In genomic region chr15:73908030-73908821, GRCh38 we compare ENCODE assay signal across 7 cellular contexts. TPM values are rescaled to one million over a fixed set of nuclear protein-coding genes. Genes with fewer than 3 reads are reported as not detected.
DNase-seq lines count a peak whose midpoint lies in the region; ATAC-seq, FAIRE-seq and TF ChIP-seq lines count a peak whose summit lies in the region.

No MANE protein-coding gene starts in this region.

- CTCF ChIA-PET in PC-9 (lab: Charles Lee) = interaction anchor here (0.5 to 1.2 kb wide), 2 partner anchors 34 to 207 kb away, joined by 4 to 9 read pairs; no protein-coding TSS in a partner anchor

- POLR2A ChIA-PET in PC-9 (lab: Charles Lee; ENCODE audit: unreplicated experiment) = no interaction called here

- FAIRE-seq in GM12891 (lab: Jason Lieb, UNC) = peak; percentile 90

- H3K27ac Mint-ChIP-seq in activated T-cell treated with anti-CD3 and anti-CD28 coated beads, Interleukin-2, amount 50 U/mL, for 24 hours = no peak overlapping the region

- BruUV-seq in PC-9 (replicated peaks; lab: Mats Ljungman, UMichigan) = no TSS peak

- no peaks in the 10 kb centered on the region for H3K9me3 Mint-ChIP-seq in activated T-cell treated with anti-CD3 and anti-CD28 coated beads, Interleukin-2, amount 50 U/mL, for 24 hours

- no peak overlapping the region for H3K4me3 Mint-ChIP-seq in activated T-cell treated with anti-CD3 and anti-CD28 coated beads, Interleukin-2, amount 50 U/mL, for 24 hours

- H4K20me1 ChIP-seq in PC-9 (ENCODE audit: insufficient read depth) (no peaks in the 10 kb centered on the region), neural cell (ENCODE audit: insufficient read depth) (no peaks in the 10 kb centered on the region)

- DNase-seq in GM12891 (ENCODE audit: insufficient read length, low spot score) (peak; percentile 60), HK-2 (ENCODE audit: unreplicated experiment) (peak; percentile 62), PC-9 (peak; percentile 52 to 68), fibroblast of gingiva (ENCODE audit: low read depth) (peak; percentile 60)
- peak; percentile 86 for DNase-seq in activated T-cell treated with anti-CD3 and anti-CD28 coated beads, Interleukin-2, amount 50 U/mL, for 24 hours
- peak; percentile 86 for DNase-seq in stimulated activated naive CD8-positive, alpha-beta T cell treated with anti-CD3 and anti-CD28 coated beads, Interleukin-15, Interleukin-2, amounts not matched to agents 100 U/mL and 50 U/mL, for 24 hours

- H3K4me1 Mint-ChIP-seq in activated T-cell treated with anti-CD3 and anti-CD28 coated beads, Interleukin-2, amount 50 U/mL, for 24 hours (ENCODE audit: low read depth) = peaks cover 1% of the 10 kb centered on the region

- H3K9ac ChIP-seq in neural cell (ENCODE audit: low read length) = no peak overlapping the region

- no peaks in the 10 kb centered on the region for H3K27me3 Mint-ChIP-seq in activated T-cell treated with anti-CD3 and anti-CD28 coated beads, Interleukin-2, amount 50 U/mL, for 24 hours

- H3K9me2 ChIP-seq in PC-9 (ENCODE audit: insufficient read depth) (no peaks in the 10 kb centered on the region), neural cell (ENCODE audit: insufficient read depth, low read length) (no peaks in the 10 kb centered on the region)

- H3K79me2 ChIP-seq in PC-9 (ENCODE audit: low read depth) = no peaks in the 10 kb centered on the region
- no peaks in the 10 kb centered on the region for H3K79me2 ChIP-seq in neural cell (replicated peaks; ENCODE audit: insufficient read depth, low read length)

- intact Hi-C loops in PC-9 (cut with micrococcal nuclease; ENCODE audit: unreplicated experiment) = loop anchor here (5.0 to 10.0 kb wide), 2 partner anchors 193 to 346 kb away; no protein-coding TSS in a partner anchor

- ATAC-seq in stimulated activated naive CD8-positive, alpha-beta T cell treated with anti-CD3 and anti-CD28 coated beads, Interleukin-15, Interleukin-2, amounts not matched to agents 100 U/mL and 50 U/mL, for 24 hours = peak; percentile 97

- H3K4me2 ChIP-seq in PC-9 = no peak overlapping the region
- no peak overlapping the region for H3K4me2 ChIP-seq in neural cell (ENCODE audit: low read length)

- no peak for TF ChIP-seq POLR2A in GM12891 (IDR thresholded peaks at IDR 0.05; ENCODE audit: low read depth, low read length)

- H3K27ac ChIP-seq in PC-9 (no peak overlapping the region), neural cell (ENCODE audit: low read length) (no peak overlapping the region)

- H3K36me3 Mint-ChIP-seq in activated T-cell treated with anti-CD3 and anti-CD28 coated beads, Interleukin-2, amount 50 U/mL, for 24 hours (ENCODE audit: low read depth) = no peaks in the 10 kb centered on the region

- peak; percentile 95 for TF ChIP-seq RAD21 in neural cell (conservative IDR thresholded peaks at IDR 0.05)

- no peak overlapping the region for H3K4me3 ChIP-seq in PC-9
- H3K4me3 ChIP-seq in neural cell (ENCODE audit: low read length) = no peak overlapping the region

- H3K27me3 ChIP-seq in PC-9 (ENCODE audit: insufficient read depth, low read depth) = no peaks in the 10 kb centered on the region
- H3K27me3 ChIP-seq in neural cell (ENCODE audit: insufficient read depth, low read depth, low read length) = no peaks in the 10 kb centered on the region

- no peaks in the 10 kb centered on the region for H3K9me3 ChIP-seq in PC-9 (ENCODE audit: insufficient read depth, low read depth)
- no peaks in the 10 kb centered on the region for H3K9me3 ChIP-seq in neural cell (ENCODE audit: low read length)

- H3K4me1 ChIP-seq in PC-9 (replicated peaks; ENCODE audit: insufficient read depth) = no peaks in the 10 kb centered on the region

- TF ChIP-seq CTCF in PC-9 (conservative IDR thresholded peaks at IDR 0.05) (peak; percentile 82), neural cell (IDR thresholded peaks at IDR 0.05; ENCODE audit: poor library complexity, severe bottlenecking) (peak; percentile 96)

- no peaks in the 10 kb centered on the region for H3F3A ChIP-seq in PC-9 (ENCODE audit: insufficient read depth, low read depth)
- no peaks in the 10 kb centered on the region for H3F3A ChIP-seq in neural cell (ENCODE audit: insufficient read depth, low read length, poor library complexity, severe bottlenecking)

- no peaks in the 10 kb centered on the region for H3K36me3 ChIP-seq in PC-9 (ENCODE audit: low read depth)
- H3K36me3 ChIP-seq in neural cell (ENCODE audit: insufficient read depth, low read length) = no peaks in the 10 kb centered on the region

- TF ChIP-seq EP300 in neural cell (conservative IDR thresholded peaks at IDR 0.05; ENCODE audit: poor library complexity, severe bottlenecking) = no peak

- H2AFZ ChIP-seq in PC-9 = no peak overlapping the region
- no peak overlapping the region for H2AFZ ChIP-seq in neural cell (ENCODE audit: low read depth, low read length)

TF ChIP-seq in GM12891, 5 proteins besides CTCF, POLR2A, EP300 and RAD21:
- TF ChIP-seq POLR2AphosphoS5 (IDR thresholded peaks at IDR 0.05; ENCODE audit: low read depth, low read length) (no peak), SPI1 (IDR thresholded peaks at IDR 0.05; ENCODE audit: low read depth, low read length) (no peak), PAX5 (IDR thresholded peaks at IDR 0.05; ENCODE audit: insufficient read depth, low read length, severe bottlenecking) (no peak), TAF1 (IDR thresholded peaks at IDR 0.05; ENCODE audit: low read depth, low read length) (no peak), POU2F2 (IDR thresholded peaks at IDR 0.05; ENCODE audit: low read depth, low read length) (no peak)

TF ChIP-seq in neural cell, 6 proteins besides CTCF, POLR2A, EP300 and RAD21:
- TF ChIP-seq TAF1 (IDR thresholded peaks at IDR 0.05; ENCODE audit: low read depth) = no peak
- TF ChIP-seq REST (IDR thresholded peaks at IDR 0.05; ENCODE audit: borderline replicate concordance) = no peak
- no peak for TF ChIP-seq POLR2AphosphoS5 (IDR thresholded peaks at IDR 0.05)
- no peak for TF ChIP-seq EZH2 (IDR thresholded peaks at IDR 0.05; ENCODE audit: borderline replicate concordance, insufficient read depth, low read length, poor library complexity, severe bottlenecking)
- TF ChIP-seq MXI1 (conservative IDR thresholded peaks at IDR 0.05; ENCODE audit: poor library complexity, severe bottlenecking) = peak; percentile 43
- peak; percentile 94 for TF ChIP-seq SMC3 (conservative IDR thresholded peaks at IDR 0.05; ENCODE audit: poor library complexity)

RNA-seq across cellular contexts. Expression of gene LOXL1, which starts 18.0 kb away (rescaled TPM):
- polyA plus RNA-seq in GM12891 (2012; ENCODE audit: low read depth, missing spikeins) = not detected
- 35.8 and 50.7 TPM in 2 replicates for total RNA-seq in PC-9 (2021)
- 1.9 and 2.1 TPM in 2 replicates for polyA plus RNA-seq in neural cell
- polyA minus RNA-seq in neural cell = 1.7 and 2.2 TPM in 2 replicates

RNA-seq across cellular contexts. Expression of gene TBC1D21, which starts 34.9 kb away (rescaled TPM):
- polyA plus RNA-seq in GM12891 (2012; ENCODE audit: low read depth, missing spikeins) = not detected
- total RNA-seq in PC-9 (2021) = not detected in 2 replicates
- polyA plus RNA-seq in neural cell = not detected in 2 replicates
- polyA minus RNA-seq in neural cell = not detected in 2 replicates
